In genomic region chr5:96826071-96826470, GRCh38 we compare ENCODE assay signal across 27 cellular contexts. TPM values are rescaled to one million over a fixed set of nuclear protein-coding genes. Genes with fewer than 3 reads are reported as not detected.
DNase-seq lines count a peak whose midpoint lies in the region; ATAC-seq, FAIRE-seq and TF ChIP-seq lines count a peak whose summit lies in the region.
"Had no signal": no experiment of that assay in that cellular context is flagged by ENCODE, and none has a peak within 500 bp of the region (broad histone marks: within the 10 kb centered on the region; RNA-seq: fewer than 3 reads in every experiment).

No MANE protein-coding gene starts in this region.

- H3K27ac ChIP-seq in DND-41 (ENCODE audit: low read length) (peak overlapping the region; percentile 74), GM23338 (ENCODE audit: low read depth) (no peak overlapping the region), parathyroid adenoma (no peak overlapping the region)
- H3K27ac ChIP-seq: BLaER1 had no signal

- H3K4me3 ChIP-seq in DND-41 (ENCODE audit: low read depth in 1 of 2, low read length in 2 of 2) (no peak overlapping the region), GM23338 (no peak overlapping the region), Loucy (ENCODE audit: low read length, poor library complexity, severe bottlenecking) (peak overlapping the region; percentile 56), parathyroid adenoma (ENCODE audit: low read depth, low read length) (no peak overlapping the region)
- H3K4me3 ChIP-seq: BLaER1 had no signal

- H2AFZ ChIP-seq in DND-41 (ENCODE audit: low read depth, low read length) = peak overlapping the region; percentile 65
- H2AFZ ChIP-seq in GM23338 = peak overlapping the region; percentile 36; the same call in 1 of the 2 replicates
- peak overlapping the region; percentile 76 for H2AFZ ChIP-seq in Loucy (ENCODE audit: low read length)
- H2AFZ ChIP-seq in parathyroid adenoma = peak overlapping the region; percentile 13

- H3K79me2 ChIP-seq in DND-41 (ENCODE audit: insufficient read depth, low read length) (no peaks in the 10 kb centered on the region), GM23338 (replicated peaks; ENCODE audit: insufficient read depth) (no peaks in the 10 kb centered on the region), Loucy (ENCODE audit: insufficient read depth, low read length) (no peaks in the 10 kb centered on the region), parathyroid adenoma (no peaks in the 10 kb centered on the region)

- no peaks in the 10 kb centered on the region for H3K9me2 ChIP-seq in GM23338 (ENCODE audit: insufficient read depth)
- no peaks in the 10 kb centered on the region for H3K9me2 ChIP-seq in Loucy (replicated peaks; ENCODE audit: low read depth, low read length)

- DNase-seq in DND-41 = peak; percentile 64
- DNase-seq in GM23338 (ENCODE audit: low spot score) = no peak
- DNase-seq in HTR-8/SVneo (ENCODE audit: insufficient read length, low spot score) = no peak
- no peak for DNase-seq in Right ventricle myocardium inferior (ENCODE audit: missing footprints)
- no peak for DNase-seq in effector CD4-positive, alpha-beta T cell
- DNase-seq in GM12892 (ENCODE audit: insufficient read length) = no peak
- DNase-seq: 8988T; ACHN; BE2C; C1 segment of cervical spinal cord; CD4-positive, alpha-beta memory T cell; CD4-positive, CD25-positive, alpha-beta regulatory T cell; CD8-positive, alpha-beta memory T cell; COR-L47; DMS 273 treated with DMSO at 0.1 percent for 48 hours; DMS153; DMS53; DMS79; GF-D8 had no signal

- H3K4me1 ChIP-seq in DND-41 (ENCODE audit: insufficient read depth, low read length) = peaks cover 59% of the 10 kb centered on the region
- H3K4me1 ChIP-seq in GM23338 (ENCODE audit: insufficient read depth) = no peaks in the 10 kb centered on the region
- peaks cover 70% of the 10 kb centered on the region for H3K4me1 ChIP-seq in Loucy (ENCODE audit: insufficient read depth, low read length, poor library complexity, severe bottlenecking)
- peaks cover 30% of the 10 kb centered on the region for H3K4me1 ChIP-seq in parathyroid adenoma

- H3K27ac Mint-ChIP-seq in GM23338 = no peak overlapping the region
- H3K27ac Mint-ChIP-seq: CD14-positive monocyte; CD4-positive, CD25-positive, alpha-beta regulatory T cell; CD8-positive, alpha-beta memory T cell had no signal

- H3K9ac ChIP-seq in DND-41 (ENCODE audit: low read depth, low read length) = peak overlapping the region; percentile 26
- H3K9ac ChIP-seq in Loucy (ENCODE audit: low read depth, low read length, poor library complexity, severe bottlenecking) = peak overlapping the region; percentile 61
- H3K9ac ChIP-seq in parathyroid adenoma = no peak overlapping the region
- H3K9ac ChIP-seq: BLaER1 had no signal

- H4K20me1 ChIP-seq in DND-41 (ENCODE audit: insufficient read depth, low read length) = no peaks in the 10 kb centered on the region
- no peaks in the 10 kb centered on the region for H4K20me1 ChIP-seq in GM23338 (replicated peaks; ENCODE audit: insufficient read depth)
- H4K20me1 ChIP-seq in Loucy (ENCODE audit: insufficient read depth, low read length, poor library complexity, severe bottlenecking) = no peaks in the 10 kb centered on the region
- H4K20me1 ChIP-seq: BLaER1 had no signal

- H3K4me1 Mint-ChIP-seq in GM23338 = peaks cover 9% of the 10 kb centered on the region

- ATAC-seq in DND-41 (ENCODE audit: insufficient read depth, low read depth) (peak; percentile 90), GM23338 (no peak), Right ventricle myocardium inferior (no peak)

- no peak for TF ChIP-seq POLR2A in GM12892 (IDR thresholded peaks at IDR 0.05; ENCODE audit: low read depth, low read length)

- no peaks in the 10 kb centered on the region for H3K27me3 Mint-ChIP-seq in GM23338 (ENCODE audit: insufficient read depth, low read depth, poor library complexity)

- no peaks in the 10 kb centered on the region for H3F3A ChIP-seq in GM23338 (replicated peaks; ENCODE audit: low read depth)
- H3F3A ChIP-seq in Loucy (ENCODE audit: low read depth) = no peaks in the 10 kb centered on the region

- H3K9me3 ChIP-seq in DND-41 (ENCODE audit: insufficient read depth, low read length, severe bottlenecking) = no peaks in the 10 kb centered on the region
- H3K9me3 ChIP-seq in Loucy (ENCODE audit: insufficient read depth, low read depth, low read length) = no peaks in the 10 kb centered on the region
- H3K9me3 ChIP-seq in parathyroid adenoma (ENCODE audit: control insufficient read depth, low read length) = no peaks in the 10 kb centered on the region
- H3K9me3 ChIP-seq: BE2C, BLaER1 had no signal

- H3K36me3 ChIP-seq in DND-41 (ENCODE audit: insufficient read depth, low read length) = no peaks in the 10 kb centered on the region
- H3K36me3 ChIP-seq in GM23338 (ENCODE audit: insufficient read depth) = no peaks in the 10 kb centered on the region
- no peaks in the 10 kb centered on the region for H3K36me3 ChIP-seq in Loucy (ENCODE audit: insufficient read depth, low read length)
- H3K36me3 ChIP-seq in parathyroid adenoma (ENCODE audit: control insufficient read depth, insufficient read depth, low read length) = no peaks in the 10 kb centered on the region
- H3K36me3 ChIP-seq: BE2C, BLaER1 had no signal

- H3K27me3 ChIP-seq in DND-41 (ENCODE audit: insufficient read depth, low read length, poor library complexity) (no peaks in the 10 kb centered on the region), GM23338 (ENCODE audit: insufficient read depth) (no peaks in the 10 kb centered on the region), Loucy (ENCODE audit: insufficient read depth, low read length, poor library complexity, severe bottlenecking) (no peaks in the 10 kb centered on the region), parathyroid adenoma (ENCODE audit: control insufficient read depth, insufficient read depth, low read length) (no peaks in the 10 kb centered on the region)
- H3K27me3 ChIP-seq: BE2C, BLaER1 had no signal

- no peak for FAIRE-seq in HTR-8/SVneo (lab: Jason Lieb, UNC)
- FAIRE-seq in GM12892 (lab: Jason Lieb, UNC) = no peak
- FAIRE-seq: A204.1, G401.6, GM12891, GM18507 had no signal

- no peak for TF ChIP-seq CTCF in DND-41 (IDR thresholded peaks at IDR 0.05; ENCODE audit: borderline replicate concordance, extremely low read depth, low read length, poor library complexity, severe bottlenecking)
- no peak for TF ChIP-seq CTCF in GM23338 (conservative IDR thresholded peaks at IDR 0.05; ENCODE audit: low read depth in 2 of 2)
- no peak for TF ChIP-seq CTCF in Loucy (conservative IDR thresholded peaks at IDR 0.05; ENCODE audit: low read length)
- no peak for TF ChIP-seq CTCF in parathyroid adenoma (IDR thresholded peaks at IDR 0.05)

- H3K36me3 Mint-ChIP-seq in GM23338 (ENCODE audit: low read depth) = no peaks in the 10 kb centered on the region
- H3K36me3 Mint-ChIP-seq: CD14-positive monocyte; CD4-positive, alpha-beta memory T cell; CD4-positive, CD25-positive, alpha-beta regulatory T cell; CD8-positive, alpha-beta memory T cell had no signal

- intact Hi-C loops in Right ventricle myocardium inferior (cut with DNase I) = no loop called here

- no peak overlapping the region for H3K4me3 Mint-ChIP-seq in GM23338
- H3K4me3 Mint-ChIP-seq: CD14-positive monocyte; CD4-positive, alpha-beta memory T cell; CD4-positive, CD25-positive, alpha-beta regulatory T cell; CD8-positive, alpha-beta memory T cell had no signal

- H3K4me2 ChIP-seq in DND-41 (ENCODE audit: insufficient read depth, low read length) (peak overlapping the region; percentile 48), GM23338 (no peak overlapping the region), Loucy (ENCODE audit: low read depth, low read length, poor library complexity, severe bottlenecking) (peak overlapping the region; percentile 69), parathyroid adenoma (ENCODE audit: low read length) (no peak overlapping the region)
- H3K4me2 ChIP-seq: BLaER1 had no signal

- no peaks in the 10 kb centered on the region for H3K9me3 Mint-ChIP-seq in GM23338
- H3K9me3 Mint-ChIP-seq: CD4-positive, alpha-beta memory T cell; CD8-positive, alpha-beta memory T cell had no signal

TF ChIP-seq in GM23338, 12 proteins besides CTCF, POLR2A, EP300 and RAD21 (continues in another document):
- no peak for TF ChIP-seq ZNF114 (CRISPR knock-in tag; IDR thresholded peaks at IDR 0.05)
- TF ChIP-seq JUNB (IDR thresholded peaks at IDR 0.05; ENCODE audit: unreplicated experiment) = no peak
- TF ChIP-seq ZNF331 (CRISPR knock-in tag; IDR thresholded peaks at IDR 0.05; ENCODE audit: low read depth) = no peak
- TF ChIP-seq EZH2phosphoT487 (IDR thresholded peaks at IDR 0.05; ENCODE audit: unreplicated experiment) = no peak
- TF ChIP-seq, protein P1, sequence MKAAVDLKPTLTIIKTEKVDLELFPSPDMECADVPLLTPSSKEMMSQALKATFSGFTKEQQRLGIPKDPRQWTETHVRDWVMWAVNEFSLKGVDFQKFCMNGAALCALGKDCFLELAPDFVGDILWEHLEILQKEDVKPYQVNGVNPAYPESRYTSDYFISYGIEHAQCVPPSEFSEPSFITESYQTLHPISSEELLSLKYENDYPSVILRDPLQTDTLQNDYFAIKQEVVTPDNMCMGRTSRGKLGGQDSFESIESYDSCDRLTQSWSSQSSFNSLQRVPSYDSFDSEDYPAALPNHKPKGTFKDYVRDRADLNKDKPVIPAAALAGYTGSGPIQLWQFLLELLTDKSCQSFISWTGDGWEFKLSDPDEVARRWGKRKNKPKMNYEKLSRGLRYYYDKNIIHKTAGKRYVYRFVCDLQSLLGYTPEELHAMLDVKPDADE (IDR thresholded peaks at IDR 0.05) = no peak

RNA-seq across cellular contexts. Expression of gene ERAP1, which starts 18.3 kb away (rescaled TPM):
- 14.1 and 16.5 TPM in 2 replicates for total RNA-seq in GM23338 (2014; rRNA removed; shearing (Covaris generic))
- polyA plus RNA-seq in GM23338 (2016; fragmentation: Nextera tagmentation; extraction: Ambion mirVana) = 9.8 and 9.9 TPM in 2 replicates
- total RNA-seq in Right ventricle myocardium inferior = 40.0 TPM
- polyA plus RNA-seq in GM12892 (2012; ENCODE audit: missing spikeins) = 51.5 TPM

RNA-seq across cellular contexts. Expression of gene ERAP2, which starts 50.2 kb away (rescaled TPM):
- not detected in 2 replicates for total RNA-seq in GM23338 (2014; rRNA removed; shearing (Covaris generic))
- 0.73 TPM in 1 of 2 replicates, not detected in the other for polyA plus RNA-seq in GM23338 (2016; fragmentation: Nextera tagmentation; extraction: Ambion mirVana)
- 6.4 TPM for total RNA-seq in Right ventricle myocardium inferior
- 8.2 TPM for polyA plus RNA-seq in GM12892 (2012; ENCODE audit: missing spikeins)

Comparison
In these comparisons a context has a peak if more than half of its experiments do, and no peak if none do; other contexts are left out.
1. H2AFZ ChIP-seq: peak in every context shown above with its lines; median percentile 76 in Loucy; 65 in DND-41; 36 in GM23338; 13 in parathyroid adenoma.
2. H3K4me2 ChIP-seq: peak in DND-41 (single experiment) and Loucy (single experiment); none in GM23338 (single experiment) and parathyroid adenoma (single experiment).